8 cellular contexts compared by ENCODE assay signal in genomic region chr2:227717687-227718567, GRCh38. TPM values are rescaled to one million over a fixed set of nuclear protein-coding genes. Genes with fewer than 3 reads are reported as not detected.
DNase-seq lines count a peak whose midpoint lies in the region; ATAC-seq and TF ChIP-seq lines count a peak whose summit lies in the region.

Gene SLC19A3 (minus strand): TSS chr2:227718028. CDS start chr2:227702318, 15,710 bp downstream.

- BruUV-seq in mammary epithelial cell (replicated peaks; lab: Mats Ljungman, UMichigan): no TSS peak
- BruUV-seq in OCI-LY7 (replicated peaks; lab: Mats Ljungman, UMichigan): no TSS peak

- H3K36me3 ChIP-seq in mammary epithelial cell (ENCODE audit: insufficient read depth, low read length): no peaks in the 10 kb centered on the region
- no peaks in the 10 kb centered on the region for H3K36me3 ChIP-seq in iPS-15b (ENCODE audit: control insufficient read depth, insufficient read depth, low read length)
- no peaks in the 10 kb centered on the region for H3K36me3 ChIP-seq in OCI-LY7 (ENCODE audit: insufficient read depth, low read length)

- no peaks in the 10 kb centered on the region for H3K9me2 ChIP-seq in OCI-LY7 (ENCODE audit: insufficient read depth, low read length)

- WGBS in mammary epithelial cell (ENCODE audit: low coverage, missing lambda C conversion rate): 4% methylated on average over 23 of the region's 35 CpGs

- peaks cover 9% of the 10 kb centered on the region for H3K4me1 ChIP-seq in mammary epithelial cell (ENCODE audit: insufficient read depth, low read length)
- H3K4me1 ChIP-seq in iPS-15b (ENCODE audit: control insufficient read depth, insufficient read depth, low read length): peaks cover 15% of the 10 kb centered on the region
- H3K4me1 ChIP-seq in OCI-LY7 (ENCODE audit: insufficient read depth, low read length, poor library complexity, severe bottlenecking): no peaks in the 10 kb centered on the region

- H2AFZ ChIP-seq in mammary epithelial cell (ENCODE audit: low read depth, low read length) (peak within 1 kb of the TSS; percentile 78), OCI-LY7 (ENCODE audit: low read length) (no peak within 1 kb of the TSS)

- POLR2A ChIA-PET in OCI-LY7 (lab: Charles Lee): interaction anchor here (0.6 kb wide), 1 partner anchor 1149 kb away, joined by 3 read pairs; no protein-coding TSS in a partner anchor

- peak within 1 kb of the TSS; percentile 29 to 41 (median 34) for H3K4me3 ChIP-seq in mammary epithelial cell (replicated peaks in 1 of 3; ENCODE audit: insufficient read depth in 1 of 3, low read depth in 2 of 3, low read length in 3 of 3)
- peak within 1 kb of the TSS; percentile 76 for H3K4me3 ChIP-seq in iPS-15b (ENCODE audit: low read depth, low read length)
- H3K4me3 ChIP-seq in OCI-LY7 (ENCODE audit: low read depth, low read length, poor library complexity, severe bottlenecking): no peak within 1 kb of the TSS

- peak; percentile 8 for DNase-seq in COR-L47 (lab: John Stamatoyannopoulos, UW)
- DNase-seq in LHCN-M2 (ENCODE audit: low read depth): peak; percentile 62
- peak; percentile 35 for DNase-seq in mammary epithelial cell
- peak; percentile 82 for DNase-seq in renal cortical epithelial cell (ENCODE audit: low read depth)
- DNase-seq in activated CD8-positive, alpha-beta memory T cell treated with anti-CD3 and anti-CD28 coated beads, Interleukin-2, amount 50 U/mL, for 4 hours: no peak
- DNase-seq in OCI-LY7 (ENCODE audit: low spot score): no peak

- H3K79me2 ChIP-seq in mammary epithelial cell (ENCODE audit: insufficient read depth, low read length): no peaks in the 10 kb centered on the region
- H3K79me2 ChIP-seq in OCI-LY7 (ENCODE audit: insufficient read depth, low read depth, low read length): no peaks in the 10 kb centered on the region

- no peak for ATAC-seq in HG03025 (IDR thresholded peaks at IDR 0.05; ENCODE audit: low FRiP score, unreplicated experiment)

- intact Hi-C loops in mammary epithelial cell (cut with micrococcal nuclease) (no loop called here), OCI-LY7 (cut with micrococcal nuclease; ENCODE audit: unreplicated experiment) (no loop called here)

- H3K9me3 ChIP-seq in mammary epithelial cell (replicated peaks; ENCODE audit: insufficient read depth, low read length): no peaks in the 10 kb centered on the region
- no peaks in the 10 kb centered on the region for H3K9me3 ChIP-seq in iPS-15b (ENCODE audit: control insufficient read depth, insufficient read depth, low read length)
- H3K9me3 ChIP-seq in OCI-LY7 (ENCODE audit: low read length): no peaks in the 10 kb centered on the region

- dilution Hi-C loops in mammary epithelial cell (cut with HindIII; ENCODE audit: low sequenced_read_pairs): loop anchor here (5.0 kb wide), 1 partner anchor 91 kb away; no protein-coding TSS in a partner anchor

- CTCF ChIA-PET in mammary epithelial cell (lab: Charles Lee; ENCODE audit: low non-redundant PET): no interaction called here
- CTCF ChIA-PET in OCI-LY7 (lab: Charles Lee; ENCODE audit: unreplicated experiment): no interaction called here

- peak within 1 kb of the TSS; percentile 79 for H3K4me2 ChIP-seq in mammary epithelial cell (ENCODE audit: insufficient read depth, low read depth, low read length)
- no peak within 1 kb of the TSS for H3K4me2 ChIP-seq in OCI-LY7 (ENCODE audit: low read length)

- H3K9ac ChIP-seq in mammary epithelial cell (ENCODE audit: insufficient read depth, low read length) (no peak within 1 kb of the TSS), iPS-15b (ENCODE audit: low read depth, low read length) (peak within 1 kb of the TSS; percentile 12)

- H4K20me1 ChIP-seq in mammary epithelial cell (ENCODE audit: insufficient read depth, low read length): no peaks in the 10 kb centered on the region
- H4K20me1 ChIP-seq in OCI-LY7 (ENCODE audit: insufficient read depth, low read length): no peaks in the 10 kb centered on the region

- H3K27ac ChIP-seq in mammary epithelial cell (ENCODE audit: insufficient read depth, low read depth, low read length) (no peak within 1 kb of the TSS), OCI-LY7 (ENCODE audit: low read depth, low read length, poor library complexity, severe bottlenecking) (no peak within 1 kb of the TSS)

- no peak for TF ChIP-seq CTCF in mammary epithelial cell (conservative IDR thresholded peaks at IDR 0.05 in 1 of 2, IDR thresholded peaks at IDR 0.05 in 1 of 2; ENCODE audit: extremely low read depth in 1 of 2, insufficient read depth in 1 of 2, low read depth in 1 of 2, low read length in 2 of 2)
- no peak for TF ChIP-seq CTCF in OCI-LY7 (conservative IDR thresholded peaks at IDR 0.05; ENCODE audit: low read length)

- no peaks in the 10 kb centered on the region for H3K27me3 ChIP-seq in mammary epithelial cell (ENCODE audit: insufficient read depth, low read length)
- peaks cover 4% of the 10 kb centered on the region for H3K27me3 ChIP-seq in iPS-15b (ENCODE audit: control insufficient read depth, insufficient read depth, low read length)

- in situ Hi-C loops in mammary epithelial cell (cut with MboI; ENCODE audit: low sequenced_read_pairs in 2 of 2): no loop called here

RNA-seq across cellular contexts. Expression of gene SLC19A3, which starts in this region (rescaled TPM):
- 0.17 and 0.26 TPM in 2 replicates for total RNA-seq in LHCN-M2 (2014; rRNA removed)
- not detected for polyA plus RNA-seq in LHCN-M2 (2012)
- under 1 TPM; 0.35 to 0.83 TPM for total RNA-seq in mammary epithelial cell
- polyA plus RNA-seq in mammary epithelial cell: 0.08 TPM
- polyA minus RNA-seq in mammary epithelial cell: not detected
- total RNA-seq in renal cortical epithelial cell: 0.35 and 4.0 TPM in 2 replicates
- total RNA-seq in OCI-LY7 (2014; rRNA removed; shearing (Covaris generic)): not detected in 2 replicates
- not detected in 2 replicates for total RNA-seq in OCI-LY7 (2022)

Comparison
In these comparisons a context has a peak if more than half of its experiments do, and no peak if none do; other contexts are left out.
1. Peak in DNase-seq in LHCN-M2; RNA of the gene not detected or under 1 TPM.
2. Peak in DNase-seq, H3K4me3 ChIP-seq and H3K4me2 ChIP-seq in mammary epithelial cell; RNA of the gene not detected or under 1 TPM.
3. DNase-seq: peak in COR-L47 (single experiment) and renal cortical epithelial cell (single experiment); none in activated CD8-positive, alpha-beta memory T cell treated with anti-CD3 and anti-CD28 coated beads, Interleukin-2, amount 50 U/mL, for 4 hours (single experiment) and OCI-LY7 (single experiment).